ENCODE assay signal across 1 cellular context in genomic region chr17:81552244-81553017, GRCh38.
TF ChIP-seq lines count a peak whose summit lies in the region.

Gene FAAP100 (minus strand): TSS chr17:81552353. CDS start chr17:81552330, 23 bp downstream.

TF ChIP-seq in GM12878, 131 proteins besides CTCF, POLR2A, EP300 and RAD21 (continued from another document and continues in another):
- TF ChIP-seq ZBTB40 (IDR thresholded peaks at IDR 0.05; ENCODE audit: borderline replicate concordance): no peak
- no peak for TF ChIP-seq ZNF274 (IDR thresholded peaks at IDR 0.05; ENCODE audit: insufficient read depth, insufficient read length)
- TF ChIP-seq SPI1 (IDR thresholded peaks at IDR 0.05; ENCODE audit: borderline replicate concordance, insufficient read depth, low read depth, low read length): no peak
- TF ChIP-seq HDGF (IDR thresholded peaks at IDR 0.05): no peak
- no peak for TF ChIP-seq IRF5 (IDR thresholded peaks at IDR 0.05; ENCODE audit: borderline replicate concordance)
- TF ChIP-seq ATF7 (IDR thresholded peaks at IDR 0.05; ENCODE audit: low read depth): no peak
- TF ChIP-seq E2F4 (IDR thresholded peaks at IDR 0.05; ENCODE audit: low read depth, low read length): no peak
- 0 out of 2 replicates have a peak, but pooled peaks have one; percentile 18 for TF ChIP-seq RUNX3 (IDR thresholded peaks at IDR 0.05; ENCODE audit: low read length)
- no peak for TF ChIP-seq REST (IDR thresholded peaks at IDR 0.05; ENCODE audit: low read depth, low read length)
- no peak for TF ChIP-seq NR2C2 (IDR thresholded peaks at IDR 0.05; ENCODE audit: borderline replicate concordance, control insufficient read depth, insufficient read length, low read depth)
- 0 out of 2 replicates have a peak, but pooled peaks have one; percentile 6 for TF ChIP-seq MEF2A (IDR thresholded peaks at IDR 0.05; ENCODE audit: insufficient read depth, low read depth, low read length)
- TF ChIP-seq KDM1A (IDR thresholded peaks at IDR 0.05; ENCODE audit: borderline replicate concordance): no peak
- TF ChIP-seq BCL3 (IDR thresholded peaks at IDR 0.05; ENCODE audit: borderline replicate concordance, insufficient read depth, low read depth, low read length, poor library complexity, severe bottlenecking): no peak
- TF ChIP-seq SUPT20H (IDR thresholded peaks at IDR 0.05; ENCODE audit: borderline replicate concordance, control insufficient read depth, low read depth, low read length): no peak
- no peak; the same call in 1 of the 2 replicates for TF ChIP-seq SIN3A (IDR thresholded peaks at IDR 0.05; ENCODE audit: low read depth, low read length)
- TF ChIP-seq MYC (IDR thresholded peaks at IDR 0.05; ENCODE audit: insufficient read depth, insufficient read length, insufficient replicate concordance, low read length, severe bottlenecking): peak; percentile 27
- no peak for TF ChIP-seq CBX3 (IDR thresholded peaks at IDR 0.05; ENCODE audit: borderline replicate concordance, low read depth)
- no peak for TF ChIP-seq ZZZ3 (IDR thresholded peaks at IDR 0.05; ENCODE audit: control insufficient read depth, insufficient read length, low read depth)
- TF ChIP-seq LARP7 (IDR thresholded peaks at IDR 0.05): peak; percentile 69; the same call in 1 of the 2 replicates
- TF ChIP-seq ZBTB11 (CRISPR knock-in tag; IDR thresholded peaks at IDR 0.05): no peak
- no peak for TF ChIP-seq SKIL (IDR thresholded peaks at IDR 0.05; ENCODE audit: low read depth, poor library complexity, severe bottlenecking)
- TF ChIP-seq STAT3 (IDR thresholded peaks at IDR 0.05; ENCODE audit: low read depth, low read length): no peak
- TF ChIP-seq RELA (IDR thresholded peaks at IDR 0.05; ENCODE audit: borderline replicate concordance, partially characterized antibody): peak; percentile 47
- 0 out of 2 replicates have a peak, but pooled peaks have one; percentile 28 for TF ChIP-seq NR2F1 (conservative IDR thresholded peaks at IDR 0.05)
- peak; percentile 67; the same call in 1 of the 2 replicates for TF ChIP-seq MAX (IDR thresholded peaks at IDR 0.05; ENCODE audit: low read depth, low read length)
- no peak for TF ChIP-seq PKNOX1 (IDR thresholded peaks at IDR 0.05)
- peak; percentile 69; the same call in 1 of the 2 replicates for TF ChIP-seq POLR2AphosphoS5 (IDR thresholded peaks at IDR 0.05; ENCODE audit: low read length)
- TF ChIP-seq CREM (IDR thresholded peaks at IDR 0.05; ENCODE audit: low read depth): no peak
- TF ChIP-seq EGR1 (IDR thresholded peaks at IDR 0.05; ENCODE audit: borderline replicate concordance in 1 of 2, low read depth in 2 of 2, low read length in 2 of 2): peak; percentile 17 to 88
- TF ChIP-seq NKRF (conservative IDR thresholded peaks at IDR 0.05): peak; percentile 67
- TF ChIP-seq RFX5 (IDR thresholded peaks at IDR 0.05; ENCODE audit: low read depth, low read length): no peak
